ENCODE assay signal across 8 cellular contexts in the genomic region with DNA sequence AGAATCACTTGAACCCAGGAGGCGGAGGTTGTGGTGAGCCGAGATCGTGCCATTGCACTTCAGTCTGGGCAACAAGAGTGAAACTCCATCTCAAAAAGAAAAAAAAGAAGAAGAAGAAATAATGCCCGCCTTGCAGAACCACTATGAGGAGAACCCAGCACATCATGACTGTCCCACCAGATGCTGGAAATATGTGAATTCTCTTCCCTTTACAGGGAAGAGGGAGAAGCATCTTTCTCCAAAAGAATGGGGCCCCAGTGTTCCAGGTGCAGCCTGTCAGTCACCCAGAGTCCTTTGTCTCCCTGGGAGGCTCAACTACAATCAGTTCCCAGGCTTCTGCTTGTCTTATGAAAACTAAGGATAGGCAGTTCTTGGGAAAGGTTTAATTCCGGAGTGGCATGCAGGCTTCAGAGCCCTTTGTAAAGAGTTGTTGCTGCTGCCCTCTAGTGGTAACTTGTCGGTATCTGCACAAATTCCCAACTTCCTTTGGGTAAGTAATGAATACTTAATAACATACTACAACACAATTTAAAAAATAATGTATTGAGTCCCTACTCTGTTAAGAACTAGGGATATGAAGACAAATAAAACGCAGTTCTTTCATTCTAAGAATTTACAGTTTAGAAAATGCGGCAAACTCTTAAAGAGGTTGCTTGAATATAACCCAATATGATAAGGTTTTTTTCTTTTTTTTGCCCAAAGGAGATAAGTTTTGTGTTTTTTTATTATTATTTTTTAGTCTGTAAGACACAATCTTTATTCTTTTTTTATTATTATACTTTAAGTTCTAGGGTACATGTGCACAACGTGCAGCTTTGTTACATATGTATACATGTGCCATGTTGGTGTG. TPM values are rescaled to one million over a fixed set of nuclear protein-coding genes. Genes with fewer than 3 reads are reported as not detected.
DNase-seq lines count a peak whose midpoint lies in the region; ATAC-seq and TF ChIP-seq lines count a peak whose summit lies in the region.

No MANE protein-coding gene starts in this region.

- H4K20me1 ChIP-seq in fibroblast of lung (ENCODE audit: control insufficient read depth, extremely low read depth, insufficient read depth, low read length), result no peaks in the 10 kb centered on the region

- TF ChIP-seq CTCF in fibroblast of lung (conservative IDR thresholded peaks at IDR 0.05 in 1 of 2, IDR thresholded peaks at IDR 0.05 in 1 of 2; ENCODE audit: low read depth in 1 of 2, low read length in 2 of 2) (peak; percentile 72 to 86), neural crest cell (conservative IDR thresholded peaks at IDR 0.05) (peak; percentile 93)

- H3K4me1 ChIP-seq in fibroblast of lung (ENCODE audit: control insufficient read depth, extremely low read depth, insufficient read depth, low read length), result no peaks in the 10 kb centered on the region

- in situ Hi-C loops in Caki2 (cut with HindIII; ENCODE audit: low pct_unique_long_range_greater_than_20kb, low sequenced_read_pairs), result no loop called here

- no peak overlapping the region for H3K4me2 ChIP-seq in fibroblast of lung (ENCODE audit: extremely low read depth, insufficient read depth, low read length)

- DNase-seq in Caki2 (ENCODE audit: low read depth) (peak; percentile 41), NCI-H748 (lab: John Stamatoyannopoulos, UW; ENCODE audit: unreplicated experiment) (peak; percentile 60), fibroblast of lung (ENCODE audit: low read depth in 2 of 2) (peak; percentile 52 to 83), neural crest cell (ENCODE audit: low read depth, low spot score) (peak; percentile 65)
- DNase-seq in activated CD8-positive, alpha-beta memory T cell treated with anti-CD3 and anti-CD28 coated beads, Interleukin-2, amount 50 U/mL, for 4 hours, result peak; percentile 46

- H3K36me3 ChIP-seq in fibroblast of lung (ENCODE audit: control insufficient read depth, insufficient read depth, low read length), result no peaks in the 10 kb centered on the region

- H3K4me1 Mint-ChIP-seq in neural crest cell, result peaks cover 20% of the 10 kb centered on the region

- no peak overlapping the region for H3K4me3 Mint-ChIP-seq in neural crest cell

- H3K36me3 Mint-ChIP-seq in neural crest cell (ENCODE audit: low read depth), result no peaks in the 10 kb centered on the region

- H3K9me3 ChIP-seq in fibroblast of lung (ENCODE audit: control insufficient read depth, insufficient read depth, low read depth, low read length), result no peaks in the 10 kb centered on the region

- ATAC-seq in HG02610 (IDR thresholded peaks at IDR 0.05; ENCODE audit: unreplicated experiment) (peak; percentile 40), GM18519 (IDR thresholded peaks at IDR 0.05; ENCODE audit: low FRiP score, unreplicated experiment) (no peak), HG03108 (IDR thresholded peaks at IDR 0.05; ENCODE audit: unreplicated experiment) (no peak)

- no peak overlapping the region for H3K27ac ChIP-seq in fibroblast of lung (ENCODE audit: insufficient read depth, low read length)

- H3K4me3 ChIP-seq in fibroblast of lung (replicated peaks in 1 of 4; ENCODE audit: control extremely low read depth in 1 of 4, insufficient read depth in 1 of 4, low read depth in 3 of 4, low read length in 4 of 4), result no peak overlapping the region

- H3K9me3 Mint-ChIP-seq in neural crest cell, result no peaks in the 10 kb centered on the region

- H3K9ac ChIP-seq in fibroblast of lung (ENCODE audit: insufficient read depth, low read length), result no peak overlapping the region

- H2AFZ ChIP-seq in fibroblast of lung (ENCODE audit: low read length), result no peak overlapping the region

- H3K27me3 ChIP-seq in fibroblast of lung (ENCODE audit: control insufficient read depth, insufficient read depth, low read length), result peaks cover 4% of the 10 kb centered on the region

- H3K27me3 Mint-ChIP-seq in neural crest cell (ENCODE audit: low read depth), result peaks cover 4% of the 10 kb centered on the region

- H3K79me2 ChIP-seq in fibroblast of lung (ENCODE audit: control insufficient read depth, insufficient read depth, low read length), result no peaks in the 10 kb centered on the region

- H3K27ac Mint-ChIP-seq in neural crest cell (ENCODE audit: unreplicated experiment), result no peak overlapping the region

RNA-seq across cellular contexts. Expression of a gene that starts 18.6 kb away (rescaled TPM):
- 6.2 and 7.5 TPM in 2 replicates for total RNA-seq in Caki2 (2014; rRNA removed; shearing (Covaris generic); ENCODE audit: low replicate concordance)
- total RNA-seq in fibroblast of lung, result 0.26 and 1.2 TPM in 2 replicates
- polyA plus RNA-seq in fibroblast of lung, result 1.6 and 3.6 TPM in 2 replicates
- polyA plus RNA-seq in fibroblast of lung (2012), result 1.5 and 3.2 TPM in 2 replicates
- 4.9 and 13.0 TPM in 2 replicates for polyA minus RNA-seq in fibroblast of lung (ENCODE audit: low replicate concordance)
- total RNA-seq in neural crest cell, result 43.0 and 44.9 TPM in 2 replicates
